ENCODE assay signal across 13 cellular contexts in the genomic region with DNA sequence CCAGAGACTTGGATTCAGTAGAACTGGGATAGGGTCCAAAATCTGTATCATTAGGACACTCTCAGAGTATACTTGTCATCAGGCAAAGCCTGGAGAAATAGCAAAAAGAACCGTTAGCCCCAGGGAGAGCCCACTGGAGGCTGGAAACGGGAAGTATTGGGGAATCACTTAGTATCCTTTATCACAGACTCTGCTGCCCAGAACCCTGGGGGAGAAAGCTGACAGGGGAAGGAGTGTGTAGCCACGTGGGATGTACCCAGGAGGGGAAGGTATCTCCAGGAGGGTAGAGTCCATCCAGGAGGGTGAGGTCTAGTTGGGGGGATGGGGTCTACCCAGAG.
A peak's percentile ranks its signal among the peaks of the same experiment; 100 is the strongest.
DNase-seq lines count a peak whose midpoint lies in the region; ATAC-seq, FAIRE-seq and TF ChIP-seq lines count a peak whose summit lies in the region.
"Had no signal": no experiment of that assay in that cellular context is flagged by ENCODE, and none has a peak within 500 bp of the region (broad histone marks: within the 10 kb centered on the region; RNA-seq: fewer than 3 reads in every experiment).

No MANE protein-coding gene starts in this region.

- TF ChIP-seq CTCF in CD14-positive monocyte (IDR thresholded peaks at IDR 0.05), result no peak
- no peak for TF ChIP-seq CTCF in gastroesophageal sphincter (IDR thresholded peaks at IDR 0.05)
- TF ChIP-seq CTCF in GM13977 (IDR thresholded peaks at IDR 0.05; ENCODE audit: extremely low read depth, insufficient read depth, missing control alignments), result no peak
- TF ChIP-seq CTCF in hepatocyte (IDR thresholded peaks at IDR 0.05; ENCODE audit: poor library complexity), result no peak

- no peak for TF ChIP-seq POLR2A in gastroesophageal sphincter (IDR thresholded peaks at IDR 0.05)

- ATAC-seq in gastroesophageal sphincter, result peak; percentile 16
- no peak for ATAC-seq in GM21717 (IDR thresholded peaks at IDR 0.05; ENCODE audit: unreplicated experiment)

- 37 to 67% methylated on average over 1 to 3 of the region's 3 CpGs for WGBS in gastroesophageal sphincter (ENCODE audit: low coverage in 1 of 2), 2 donors
- WGBS in hepatocyte (ENCODE audit: low lambda C conversion rate, missing lambda C conversion rate), result 52% methylated on average over 3 of the region's 3 CpGs

- H3K79me2 ChIP-seq in hepatocyte, result no peaks in the 10 kb centered on the region

- H3K27me3 ChIP-seq in NT2/D1 (ENCODE audit: insufficient read depth, insufficient read length) (peaks cover 3% of the 10 kb centered on the region), gastroesophageal sphincter (no peaks in the 10 kb centered on the region), rectal smooth muscle tissue (ENCODE audit: control insufficient read depth, insufficient read depth, low read length) (no peaks in the 10 kb centered on the region), hepatocyte (no peaks in the 10 kb centered on the region)

- peak overlapping the region; percentile 21 for H3K9ac ChIP-seq in NT2/D1 (ENCODE audit: insufficient read length, low read depth)
- H3K9ac ChIP-seq in rectal smooth muscle tissue (ENCODE audit: low read length), result peak overlapping the region; percentile 7

- H3K36me3 ChIP-seq in NT2/D1 (ENCODE audit: insufficient read depth, insufficient read length, low read length), result no peaks in the 10 kb centered on the region
- H3K36me3 ChIP-seq in gastroesophageal sphincter, result no peaks in the 10 kb centered on the region
- H3K36me3 ChIP-seq in rectal smooth muscle tissue (ENCODE audit: control insufficient read depth, insufficient read depth, low read length), result no peaks in the 10 kb centered on the region
- no peaks in the 10 kb centered on the region for H3K36me3 ChIP-seq in hepatocyte (replicated peaks; ENCODE audit: insufficient read depth, low read depth)

- no peak overlapping the region for H3K4me3 ChIP-seq in NT2/D1 (ENCODE audit: insufficient read length, low read depth)
- H3K4me3 ChIP-seq in gastroesophageal sphincter, result no peak overlapping the region
- no peak overlapping the region for H3K4me3 ChIP-seq in rectal smooth muscle tissue (ENCODE audit: low read length)
- H3K4me3 ChIP-seq in hepatocyte, result no peak overlapping the region

- no peaks in the 10 kb centered on the region for H3K9me2 ChIP-seq in hepatocyte (replicated peaks; ENCODE audit: insufficient read depth)

- no peak for TF ChIP-seq EP300 in gastroesophageal sphincter (IDR thresholded peaks at IDR 0.05)

- no peak overlapping the region for H3K4me2 ChIP-seq in hepatocyte

- peaks cover 6 to 9% of the 10 kb centered on the region in 2 donors for H3K36me3 Mint-ChIP-seq in CD14-positive monocyte

- H3K27ac ChIP-seq in gastroesophageal sphincter, result peak overlapping the region in 3 of 4 donors; percentile 64 to 81 (median 71)
- no peak overlapping the region for H3K27ac ChIP-seq in rectal smooth muscle tissue (ENCODE audit: low read depth, low read length)
- H3K27ac ChIP-seq in hepatocyte, result no peak overlapping the region

- no peak overlapping the region for H3K4me3 Mint-ChIP-seq in CD14-positive monocyte
- H3K4me3 Mint-ChIP-seq: activated naive CD4-positive, alpha-beta T cell treated with anti-CD3 and anti-CD28 coated beads, Interleukin-2, amount 50 U/mL, for 24 hours; neural crest cell had no signal

- DNase-seq in CD14-positive monocyte (ENCODE audit: low spot score), result no peak
- no peak for DNase-seq in NT2/D1 (ENCODE audit: low read depth, low spot score)
- no peak for DNase-seq in GM13977 (ENCODE audit: low spot score)
- DNase-seq in hepatocyte (ENCODE audit: low spot score), result no peak
- no peak for DNase-seq in GM19239 (ENCODE audit: insufficient read length, low spot score)
- DNase-seq: activated CD8-positive, alpha-beta memory T cell treated with anti-CD3 and anti-CD28 coated beads for 24 hours; GF-D8; NCI-H2107 had no signal

- H4K20me1 ChIP-seq in hepatocyte (ENCODE audit: insufficient read depth, poor library complexity, severe bottlenecking), result no peaks in the 10 kb centered on the region

- intact Hi-C loops in CD14-positive monocyte (cut with micrococcal nuclease), result loop anchor here (10.0 kb wide), 2 partner anchors 49 to 389 kb away; no protein-coding TSS in a partner anchor

- H3K27ac Mint-ChIP-seq in CD14-positive monocyte, result peak overlapping the region; percentile 18 to 91 (median 78)

- no peaks in the 10 kb centered on the region for H3K27me3 Mint-ChIP-seq in CD14-positive monocyte (ENCODE audit: low read depth in 3 of 3)
- H3K27me3 Mint-ChIP-seq: activated naive CD4-positive, alpha-beta T cell treated with anti-CD3 and anti-CD28 coated beads, Interleukin-2, amount 50 U/mL, for 24 hours had no signal

- peaks cover 66% of the 10 kb centered on the region for H3K4me1 Mint-ChIP-seq in CD14-positive monocyte

- in situ Hi-C loops in GM13977 (cut with MboI; ENCODE audit: low pct_unique_long_range_greater_than_20kb, low sequenced_read_pairs, unreplicated experiment), result loop anchor here (25.0 kb wide), 1 partner anchor 542 kb away; no protein-coding TSS in a partner anchor

- no peak overlapping the region for H2AFZ ChIP-seq in hepatocyte

- peaks cover 0 to 12% (median 9%) of the 10 kb centered on the region in 7 donors for H3K9me3 Mint-ChIP-seq in CD14-positive monocyte
- H3K9me3 Mint-ChIP-seq: activated naive CD4-positive, alpha-beta T cell treated with anti-CD3 and anti-CD28 coated beads, Interleukin-2, amount 50 U/mL, for 24 hours had no signal

- FAIRE-seq in GM19239 (lab: Jason Lieb, UNC), result no peak

- H3K9me3 ChIP-seq in NT2/D1 (ENCODE audit: insufficient read depth, low read length) (peaks cover 7% of the 10 kb centered on the region; the same call in 1 of the 2 replicates), gastroesophageal sphincter (peaks cover 0 to 9% (median 0%) of the 10 kb centered on the region in 3 donors), hepatocyte (ENCODE audit: low read depth) (no peaks in the 10 kb centered on the region)

- H3K4me1 ChIP-seq in NT2/D1 (ENCODE audit: insufficient read depth, insufficient read length) (peaks cover 1% of the 10 kb centered on the region), gastroesophageal sphincter (peaks cover 3 to 45% (median 26%) of the 10 kb centered on the region in 3 donors), rectal smooth muscle tissue (ENCODE audit: control insufficient read depth, insufficient read depth, low read length) (peaks cover 10% of the 10 kb centered on the region), hepatocyte (ENCODE audit: insufficient read depth) (peaks cover 15% of the 10 kb centered on the region)

Comparison
In these comparisons a context has a peak if more than half of its experiments do, and no peak if none do; other contexts are left out.
1. H3K27ac ChIP-seq: peak in gastroesophageal sphincter (3 of 4); none in rectal smooth muscle tissue (single experiment) and hepatocyte (single experiment).